12 cellular contexts compared by ENCODE assay signal in genomic region chr3:178382388-178383061, GRCh38.
DNase-seq lines count a peak whose midpoint lies in the region; FAIRE-seq and TF ChIP-seq lines count a peak whose summit lies in the region.
"Had no signal": no experiment of that assay in that cellular context is flagged by ENCODE, and none has a peak within 500 bp of the region (broad histone marks: within the 10 kb centered on the region; RNA-seq: fewer than 3 reads in every experiment).

No MANE protein-coding gene starts in this region.

- no peak overlapping the region for H3K27ac ChIP-seq in kidney (ENCODE audit: low read depth in 2 of 2, low read length in 2 of 2)
- H3K27ac ChIP-seq in ascending aorta = peak overlapping the region in 1 of 2 donors; percentile 5
- H3K27ac ChIP-seq: WERI-Rb-1 had no signal

- DNase-seq in GM03348 (ENCODE audit: low spot score) (peak; percentile 64), SK-N-DZ (ENCODE audit: low spot score) (peak; percentile 46), fibroblast of mammary gland (ENCODE audit: low read depth) (peak; percentile 93), urothelium cell line (ENCODE audit: low spot score) (no peak), kidney (no peak), ascending aorta (ENCODE audit: low spot score in 2 of 2) (no peak)
- DNase-seq: aorta, left cardiac atrium, NCI-H446 treated with DMSO at 0.1 percent for 48 hours, nucleus accumbens, WERI-Rb-1 had no signal

- H3K4me2 ChIP-seq in skeletal muscle satellite cell (ENCODE audit: low read length) = peak overlapping the region; percentile 50

- H3K36me3 ChIP-seq in skeletal muscle satellite cell (ENCODE audit: insufficient read depth, low read length) (no peaks in the 10 kb centered on the region), kidney (ENCODE audit: control insufficient read depth in 1 of 2, insufficient read depth in 2 of 2, low read length in 2 of 2) (no peaks in the 10 kb centered on the region), ascending aorta (no peaks in the 10 kb centered on the region)
- H3K36me3 ChIP-seq: WERI-Rb-1 had no signal

- H3K9ac ChIP-seq in skeletal muscle satellite cell (ENCODE audit: low read depth, low read length) (peak overlapping the region; percentile 36), kidney (ENCODE audit: low read length in 2 of 2) (no peak overlapping the region)

- H3K4me3 ChIP-seq in fibroblast of mammary gland (ENCODE audit: control insufficient read depth, low read depth, low read length) = no peak overlapping the region
- H3K4me3 ChIP-seq in skeletal muscle satellite cell (ENCODE audit: low read length) = no peak overlapping the region
- no peak overlapping the region for H3K4me3 ChIP-seq in kidney (ENCODE audit: low read length in 2 of 2)
- H3K4me3 ChIP-seq in ascending aorta = no peak overlapping the region

- intact Hi-C loops in kidney (cut with DNase I) (no loop called here), ascending aorta (cut with DNase I) (loop anchor here (5.0 to 10.0 kb wide), 2 partner anchors 1185 to 1428 kb away; partner anchors contain the start of gene TBL1XR1)

- H3K27me3 ChIP-seq in skeletal muscle satellite cell (ENCODE audit: control insufficient read depth, insufficient read depth, low read length) = no peaks in the 10 kb centered on the region
- no peaks in the 10 kb centered on the region for H3K27me3 ChIP-seq in ascending aorta

- TF ChIP-seq CTCF in fibroblast of mammary gland (conservative IDR thresholded peaks at IDR 0.05; ENCODE audit: control insufficient read depth, insufficient read depth, low read depth, low read length) (no peak), kidney (IDR thresholded peaks at IDR 0.05; ENCODE audit: borderline replicate concordance, extremely low read depth, insufficient read depth) (no peak), ascending aorta (IDR thresholded peaks at IDR 0.05) (no peak)

- H3K4me1 ChIP-seq in skeletal muscle satellite cell (ENCODE audit: control insufficient read depth, insufficient read depth, low read length) = peaks cover 43% of the 10 kb centered on the region
- peaks cover 0 to 4% of the 10 kb centered on the region in 2 donors for H3K4me1 ChIP-seq in kidney (ENCODE audit: control insufficient read depth in 1 of 2, insufficient read depth in 1 of 2, low read depth in 1 of 2, low read length in 2 of 2)
- H3K4me1 ChIP-seq in ascending aorta = peaks cover 3 to 20% of the 10 kb centered on the region in 2 donors

- FAIRE-seq in urothelium cell line (lab: Jason Lieb, UNC) (no peak), kidney (lab: Jason Lieb, UNC) (no peak)

- H3K9me3 ChIP-seq in skeletal muscle satellite cell (replicated peaks; ENCODE audit: low read length) (no peaks in the 10 kb centered on the region), kidney (ENCODE audit: control insufficient read depth in 1 of 2, low read length in 2 of 2) (no peaks in the 10 kb centered on the region), ascending aorta (no peaks in the 10 kb centered on the region)

Comparison
In these comparisons a context has a peak if more than half of its experiments do, and no peak if none do; other contexts are left out.
1. DNase-seq: peak in GM03348 (single experiment), SK-N-DZ (single experiment) and fibroblast of mammary gland (single experiment); none in urothelium cell line (single experiment), kidney (single experiment) and ascending aorta (0 of 2).